In the genomic region with DNA sequence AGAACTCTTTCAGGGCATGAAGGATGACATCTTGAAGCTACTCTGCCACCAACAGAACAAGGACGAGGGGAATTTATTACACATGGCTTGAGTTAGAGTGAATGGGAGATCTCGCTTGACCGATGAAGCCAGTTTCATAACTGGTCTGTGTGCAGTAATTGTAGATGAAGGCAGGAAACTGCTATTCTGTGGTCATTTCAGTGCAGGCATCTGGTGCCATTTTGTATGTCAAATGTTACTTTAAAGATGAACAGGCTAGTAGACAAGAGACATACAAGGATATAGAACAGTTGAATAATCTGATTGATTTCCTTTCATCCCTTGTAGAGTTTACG, we compare ENCODE assay signal across 17 cellular contexts.
A peak's percentile ranks its signal among the peaks of the same experiment; 100 is the strongest.
DNase-seq lines count a peak whose midpoint lies in the region; ATAC-seq and TF ChIP-seq lines count a peak whose summit lies in the region.
"Had no signal": no experiment of that assay in that cellular context is flagged by ENCODE, and none has a peak within 500 bp of the region (broad histone marks: within the 10 kb centered on the region; RNA-seq: fewer than 3 reads in every experiment).

No MANE protein-coding gene starts in this region.

- no peaks in the 10 kb centered on the region for H3K27me3 ChIP-seq in neuron (ENCODE audit: insufficient read depth, low read length)
- H3K27me3 ChIP-seq: gastrocnemius medialis, testis had no signal

- peaks cover 2% of the 10 kb centered on the region for H3K36me3 ChIP-seq in neuron (ENCODE audit: insufficient read depth, low read length)
- H3K36me3 ChIP-seq: gastrocnemius medialis, spleen had no signal

- TF ChIP-seq CTCF in VCaP (conservative IDR thresholded peaks at IDR 0.05) (no peak), GM13976 (IDR thresholded peaks at IDR 0.05; ENCODE audit: borderline replicate concordance, control extremely low read depth, extremely low read depth, insufficient read depth, missing control alignments) (no peak)

- H3K4me1 ChIP-seq in neuron (ENCODE audit: insufficient read depth, low read length), result peaks cover 22% of the 10 kb centered on the region
- H3K4me1 ChIP-seq: spleen had no signal

- peak overlapping the region; percentile 96; the same call in 1 of the 2 replicates for H3K27ac ChIP-seq in VCaP
- H3K27ac ChIP-seq: gastrocnemius medialis, HL-60, spleen had no signal

- ATAC-seq in GM18519 (IDR thresholded peaks at IDR 0.05; ENCODE audit: low FRiP score, unreplicated experiment) (peak; percentile 68), HG03175 (IDR thresholded peaks at IDR 0.05; ENCODE audit: unreplicated experiment) (peak; percentile 73)
- ATAC-seq: gastrocnemius medialis, left colon, mucosa of descending colon had no signal

- no peak overlapping the region for H2AFZ ChIP-seq in neuron (ENCODE audit: low read depth, low read length)

- in situ Hi-C loops in GM13976 (cut with MboI; ENCODE audit: low sequenced_read_pairs, unreplicated experiment), result no loop called here

- peak overlapping the region; percentile 19 for H3K4me3 ChIP-seq in neuron (ENCODE audit: low read length)
- H3K4me3 ChIP-seq: gastrocnemius medialis, mucosa of descending colon, spleen, testis had no signal

- H3K9me3 ChIP-seq in neuron (ENCODE audit: low read length), result no peaks in the 10 kb centered on the region
- H3K9me3 ChIP-seq: gastrocnemius medialis, mucosa of descending colon, testis had no signal

- DNase-seq in inferior parietal cortex (ENCODE audit: extremely low spot score) (no peak), GM13976 (ENCODE audit: low spot score) (no peak), retina (no peak)
- DNase-seq in activated CD8-positive, alpha-beta memory T cell treated with anti-CD3 and anti-CD28 coated beads, Interleukin-2, amount 50 U/mL, for 4 hours, result no peak
- DNase-seq: activated CD4-positive, alpha-beta T cell treated with anti-CD3 and anti-CD28 coated beads, Interleukin-2, amount 50 U/mL, for 1 hour; gastrocnemius medialis; KG1; left colon; mucosa of descending colon; NCI-H1105 had no signal
